Comparison of ENCODE assay signal across 10 cellular contexts in the genomic region with DNA sequence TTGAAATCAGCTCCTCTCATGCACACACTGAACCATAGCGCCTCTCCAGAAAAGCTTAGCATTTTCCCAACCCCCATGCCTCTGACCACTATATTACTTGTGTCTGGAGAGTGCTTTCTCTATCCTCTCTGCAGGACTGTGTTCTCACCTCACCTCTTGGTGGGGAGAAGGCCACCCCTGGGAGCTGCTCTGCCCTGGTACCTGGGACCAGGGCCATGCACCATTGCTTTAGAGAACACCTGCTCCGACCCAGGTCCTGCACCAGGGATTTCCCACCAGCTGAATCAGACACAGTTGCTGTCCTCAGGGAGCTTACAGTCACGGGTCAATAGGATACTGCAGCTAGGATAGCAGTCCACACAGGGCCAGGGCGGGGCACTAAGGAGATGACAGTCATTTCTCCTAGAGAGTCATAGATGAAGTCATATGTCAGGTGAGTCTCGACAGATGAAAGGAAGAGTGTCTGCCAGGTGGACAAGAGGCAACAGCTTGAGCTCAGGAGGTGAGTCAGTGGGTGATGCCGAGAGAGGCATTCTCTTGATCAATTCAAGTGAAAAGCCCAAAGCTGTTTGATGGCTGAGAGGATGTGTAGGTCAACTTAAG. TPM values are rescaled to one million over a fixed set of nuclear protein-coding genes. Genes with fewer than 3 reads are reported as not detected.
DNase-seq lines count a peak whose midpoint lies in the region; ATAC-seq and TF ChIP-seq lines count a peak whose summit lies in the region.
"Had no signal": no experiment of that assay in that cellular context is flagged by ENCODE, and none has a peak within 500 bp of the region (broad histone marks: within the 10 kb centered on the region; RNA-seq: fewer than 3 reads in every experiment).

No MANE protein-coding gene starts in this region.

- ATAC-seq in GM18498 (IDR thresholded peaks at IDR 0.05; ENCODE audit: unreplicated experiment) (peak; percentile 4), HG03045 (IDR thresholded peaks at IDR 0.05; ENCODE audit: unreplicated experiment) (peak; percentile 1), GM21423 (IDR thresholded peaks at IDR 0.05; ENCODE audit: unreplicated experiment) (no peak)

- in situ Hi-C loops in HAP-1 (cut with MboI; ENCODE audit: low sequenced_read_pairs) = loop anchor here (10.0 kb wide), 1 partner anchor 59 kb away; no protein-coding TSS in a partner anchor

- intact Hi-C loops in activated T-helper 1 cell treated with anti-CD3 and anti-CD28 coated beads, Interleukin-12 subunit alpha, Interleukin-12 subunit beta, Interleukin-2, Interleukin-4 antibody, amounts not matched to agents 30 ng/mL and 10 ng/mL and 1 ng/mL, durations not matched to agents 14 hours and 24 hours and 36 hours (cut with micrococcal nuclease) = loop anchor here (1.0 to 5.0 kb wide), 9 partner anchors 27 to 989 kb away; partner anchors contain the start of genes ASNS, BRI3, SDHAF3 and TECPR1

- H3K36me3 Mint-ChIP-seq in activated T-helper 1 cell treated with anti-CD3 and anti-CD28 coated beads, Interleukin-12 subunit alpha, Interleukin-12 subunit beta, Interleukin-2, Interleukin-4 antibody, amounts not matched to agents 30 ng/mL and 10 ng/mL and 1 ng/mL, durations not matched to agents 14 hours and 24 hours and 36 hours (ENCODE audit: low read depth) = peaks cover 2% of the 10 kb centered on the region
- H3K36me3 Mint-ChIP-seq in neural crest cell (ENCODE audit: low read depth) = peaks cover 2% of the 10 kb centered on the region

- peaks cover 5% of the 10 kb centered on the region for H3K9me3 Mint-ChIP-seq in activated T-helper 1 cell treated with anti-CD3 and anti-CD28 coated beads, Interleukin-12 subunit alpha, Interleukin-12 subunit beta, Interleukin-2, Interleukin-4 antibody, amounts not matched to agents 30 ng/mL and 10 ng/mL and 1 ng/mL, durations not matched to agents 14 hours and 24 hours and 36 hours
- H3K9me3 Mint-ChIP-seq in neural crest cell = peaks cover 2% of the 10 kb centered on the region

- DNase-seq in activated T-helper 1 cell treated with anti-CD3 and anti-CD28 coated beads, Interleukin-12 subunit alpha, Interleukin-12 subunit beta, Interleukin-2, Interleukin-4 antibody, amounts not matched to agents 30 ng/mL and 10 ng/mL and 1 ng/mL, durations not matched to agents 14 hours and 24 hours and 36 hours (ENCODE audit: low spot score) = no peak
- DNase-seq in neural crest cell (ENCODE audit: low read depth, low spot score) (no peak), SKM-1 (lab: John Stamatoyannopoulos, UW; ENCODE audit: unreplicated experiment) (no peak), HAP-1 (ENCODE audit: low spot score in 2 of 2) (no peak), middle frontal gyrus (ENCODE audit: extremely low spot score, low spot score) (no peak)

- peaks cover 27% of the 10 kb centered on the region for H3K4me1 Mint-ChIP-seq in activated T-helper 1 cell treated with anti-CD3 and anti-CD28 coated beads, Interleukin-12 subunit alpha, Interleukin-12 subunit beta, Interleukin-2, Interleukin-4 antibody, amounts not matched to agents 30 ng/mL and 10 ng/mL and 1 ng/mL, durations not matched to agents 14 hours and 24 hours and 36 hours (ENCODE audit: low read depth)
- peaks cover 32% of the 10 kb centered on the region for H3K4me1 Mint-ChIP-seq in neural crest cell

- H3K9me3 ChIP-seq in HAP-1 = no peaks in the 10 kb centered on the region

- H3K4me3 ChIP-seq in HAP-1 = no peak overlapping the region

- peaks cover 18% of the 10 kb centered on the region for H3K4me1 ChIP-seq in HAP-1

- H3K27ac Mint-ChIP-seq in activated T-helper 1 cell treated with anti-CD3 and anti-CD28 coated beads, Interleukin-12 subunit alpha, Interleukin-12 subunit beta, Interleukin-2, Interleukin-4 antibody, amounts not matched to agents 30 ng/mL and 10 ng/mL and 1 ng/mL, durations not matched to agents 14 hours and 24 hours and 36 hours = peak overlapping the region; percentile 88
- no peak overlapping the region for H3K27ac Mint-ChIP-seq in neural crest cell (ENCODE audit: unreplicated experiment)

- no peaks in the 10 kb centered on the region for H3K27me3 Mint-ChIP-seq in activated T-helper 1 cell treated with anti-CD3 and anti-CD28 coated beads, Interleukin-12 subunit alpha, Interleukin-12 subunit beta, Interleukin-2, Interleukin-4 antibody, amounts not matched to agents 30 ng/mL and 10 ng/mL and 1 ng/mL, durations not matched to agents 14 hours and 24 hours and 36 hours (ENCODE audit: insufficient read depth)
- no peaks in the 10 kb centered on the region for H3K27me3 Mint-ChIP-seq in neural crest cell (ENCODE audit: low read depth)

- no peaks in the 10 kb centered on the region for H3K27me3 ChIP-seq in HAP-1 (ENCODE audit: low read depth)
- H3K27me3 ChIP-seq: upper lobe of right lung had no signal

- no peak for TF ChIP-seq CTCF in neural crest cell (conservative IDR thresholded peaks at IDR 0.05)

- no peaks in the 10 kb centered on the region for H3K36me3 ChIP-seq in HAP-1 (replicated peaks)
- H3K36me3 ChIP-seq: neutrophil, upper lobe of right lung had no signal

- peak overlapping the region; percentile 96 for H3K4me3 Mint-ChIP-seq in activated T-helper 1 cell treated with anti-CD3 and anti-CD28 coated beads, Interleukin-12 subunit alpha, Interleukin-12 subunit beta, Interleukin-2, Interleukin-4 antibody, amounts not matched to agents 30 ng/mL and 10 ng/mL and 1 ng/mL, durations not matched to agents 14 hours and 24 hours and 36 hours
- peak overlapping the region; percentile 96 for H3K4me3 Mint-ChIP-seq in neural crest cell

RNA-seq across cellular contexts. Expression of gene LMTK2, which starts 0.6 kb away (rescaled TPM):
- total RNA-seq in activated T-helper 1 cell treated with anti-CD3 and anti-CD28 coated beads, Interleukin-12 subunit alpha, Interleukin-12 subunit beta, Interleukin-2, Interleukin-4 antibody, amounts not matched to agents 30 ng/mL and 10 ng/mL and 1 ng/mL, durations not matched to agents 14 hours and 24 hours and 36 hours = 14.9 and 17.7 TPM in 2 replicates
- total RNA-seq in neural crest cell = 18.8 and 19.2 TPM in 2 replicates
